In genomic region chr19:50431343-50432220, GRCh38 we compare ENCODE assay signal across 8 cellular contexts. TPM values are rescaled to one million over a fixed set of nuclear protein-coding genes. Genes with fewer than 3 reads are reported as not detected.
A peak's percentile ranks its signal among the peaks of the same experiment; 100 is the strongest.
DNase-seq lines count a peak whose midpoint lies in the region; ATAC-seq and TF ChIP-seq lines count a peak whose summit lies in the region.

No MANE protein-coding gene starts in this region.

- ATAC-seq in HG02623 (IDR thresholded peaks at IDR 0.05; ENCODE audit: unreplicated experiment): peak; percentile 84
- ATAC-seq in T-cell (replicated peaks in 1 of 4): peak; percentile 93 to 96 (median 95)
- ATAC-seq in upper lobe of right lung: peak; percentile 92

- H3K27ac Mint-ChIP-seq in T-cell: peak overlapping the region; percentile 43 to 68
- peak overlapping the region; percentile 95 for H3K27ac Mint-ChIP-seq in progenitor cell of endocrine pancreas

- H3K4me3 Mint-ChIP-seq in T-cell: peak overlapping the region; percentile 79 to 87 (median 85)
- H3K4me3 Mint-ChIP-seq in progenitor cell of endocrine pancreas (ENCODE audit: low read depth): peak overlapping the region; percentile 82

- DNase-seq in GM10266 (ENCODE audit: extremely low spot score) (peak; percentile 92), NCI-H1105 treated with DMSO at 0.1 percent for 48 hours (lab: John Stamatoyannopoulos, UW) (peak; percentile 72), T-cell (peak; percentile 51 to 94 (median 80)), amniotic epithelial cell (ENCODE audit: low read depth) (peak; percentile 37), right atrium auricular region (ENCODE audit: low spot score) (peak; percentile 83), progenitor cell of endocrine pancreas (ENCODE audit: low spot score, unreplicated experiment) (peak; percentile 90), upper lobe of right lung (peak; percentile 94)

- POLR2A ChIA-PET in T-cell (lab: Charles Lee): no interaction called here

- H3K36me3 Mint-ChIP-seq in T-cell (no peaks in the 10 kb centered on the region), progenitor cell of endocrine pancreas (ENCODE audit: insufficient read depth) (no peaks in the 10 kb centered on the region)

- TF ChIP-seq CTCF in GM10266 (IDR thresholded peaks at IDR 0.05; ENCODE audit: control insufficient read depth, insufficient read depth, low read depth, missing control alignments) (no peak), right atrium auricular region (IDR thresholded peaks at IDR 0.05) (no peak), progenitor cell of endocrine pancreas (IDR thresholded peaks at IDR 0.05; ENCODE audit: unreplicated experiment) (no peak), upper lobe of right lung (IDR thresholded peaks at IDR 0.05) (no peak)

- H3K4me1 Mint-ChIP-seq in T-cell: peaks cover 10 to 27% (median 15%) of the 10 kb centered on the region in 3 donors
- H3K4me1 Mint-ChIP-seq in progenitor cell of endocrine pancreas (ENCODE audit: low read depth): peaks cover 6% of the 10 kb centered on the region

- intact Hi-C loops in upper lobe of right lung (cut with DNase I): no loop called here

- H3K9me3 ChIP-seq in right atrium auricular region (no peaks in the 10 kb centered on the region), upper lobe of right lung (no peaks in the 10 kb centered on the region)

- CTCF ChIA-PET in T-cell (lab: Charles Lee): no interaction called here

- H3K4me3 ChIP-seq in right atrium auricular region (peak overlapping the region; percentile 59 to 66), upper lobe of right lung (peak overlapping the region; percentile 64)

- no peaks in the 10 kb centered on the region for H3K36me3 ChIP-seq in right atrium auricular region
- no peaks in the 10 kb centered on the region for H3K36me3 ChIP-seq in upper lobe of right lung

- H3K27me3 Mint-ChIP-seq in T-cell: peaks cover 5 to 15% of the 10 kb centered on the region in 2 donors
- peaks cover 40% of the 10 kb centered on the region for H3K27me3 Mint-ChIP-seq in progenitor cell of endocrine pancreas

- peak overlapping the region; percentile 42 to 75 for H3K27ac ChIP-seq in right atrium auricular region
- H3K27ac ChIP-seq in upper lobe of right lung: peak overlapping the region; percentile 81

- no peaks in the 10 kb centered on the region for H3K9me3 Mint-ChIP-seq in T-cell
- no peaks in the 10 kb centered on the region for H3K9me3 Mint-ChIP-seq in progenitor cell of endocrine pancreas (ENCODE audit: low read depth)

- H3K4me1 ChIP-seq in right atrium auricular region: peaks cover 0 to 25% of the 10 kb centered on the region in 2 donors
- peaks cover 14% of the 10 kb centered on the region for H3K4me1 ChIP-seq in upper lobe of right lung

- peaks cover 0 to 7% of the 10 kb centered on the region in 2 donors for H3K27me3 ChIP-seq in right atrium auricular region
- H3K27me3 ChIP-seq in upper lobe of right lung: peaks cover 4% of the 10 kb centered on the region

RNA-seq across cellular contexts. Expression of gene MYBPC2, which starts 1.1 kb away (rescaled TPM):
- total RNA-seq in T-cell (under 1 TPM in 2 of 5 donors, not detected in 3; 0.28 to 0.38 TPM), right atrium auricular region (not detected), progenitor cell of endocrine pancreas (1.6 and 2.1 TPM in 2 replicates), upper lobe of right lung (0.12 TPM)

RNA-seq across cellular contexts. Expression of gene SPIB, which starts 12.8 kb away (rescaled TPM):
- 1 to 10 TPM in 4 of 5 donors, under 1 TPM in 1; 0.72 to 9.7 (median 4.1) TPM for total RNA-seq in T-cell
- total RNA-seq in right atrium auricular region: not detected
- total RNA-seq in progenitor cell of endocrine pancreas: 1.7 and 2.5 TPM in 2 replicates
- 0.52 TPM for total RNA-seq in upper lobe of right lung

RNA-seq across cellular contexts. Expression of gene EMC10, which starts 44.7 kb away (rescaled TPM):
- 10 to 100 TPM; 83.7 to 98.1 (median 89.7) TPM for total RNA-seq in T-cell
- total RNA-seq in right atrium auricular region: 100 to 1,000 TPM in 1 of 2 donors, 10 to 100 TPM in 1; 94.9 to 112 TPM
- total RNA-seq in progenitor cell of endocrine pancreas: 177 and 181 TPM in 2 replicates
- total RNA-seq in upper lobe of right lung: 103 TPM

RNA-seq across cellular contexts. Expression of gene GARIN5A, which starts 45.1 kb away (rescaled TPM):
- total RNA-seq in T-cell (1 to 10 TPM in 1 of 5 donors, under 1 TPM in 3, not detected in 1; 0.60 to 1.2 (median 0.67) TPM), right atrium auricular region (1 to 10 TPM; 1.4 to 2.3 TPM), progenitor cell of endocrine pancreas (11.6 and 12.0 TPM in 2 replicates), upper lobe of right lung (3.8 TPM)

RNA-seq across cellular contexts. Expression of gene POLD1, which starts 47.4 kb away (rescaled TPM):
- total RNA-seq in T-cell (10 to 100 TPM; 32.9 to 67.1 (median 54.0) TPM), right atrium auricular region (1 to 10 TPM; 5.9 to 10.0 TPM), progenitor cell of endocrine pancreas (91.4 and 99.5 TPM in 2 replicates), upper lobe of right lung (34.4 TPM)

Comparison
In these comparisons a context has a peak if more than half of its experiments do, and no peak if none do; other contexts are left out.
1. Peak in every context shown above with its lines: DNase-seq, ATAC-seq, H3K4me3 ChIP-seq and H3K27ac ChIP-seq.
2. DNase-seq: peak in every context shown above with its lines; median percentile 94 in upper lobe of right lung; 92 in GM10266; 90 in progenitor cell of endocrine pancreas; 83 in right atrium auricular region; 80 in T-cell; 72 in NCI-H1105 treated with DMSO at 0.1 percent for 48 hours; 37 in amniotic epithelial cell.